1 cellular context compared by ENCODE assay signal in the genomic region with DNA sequence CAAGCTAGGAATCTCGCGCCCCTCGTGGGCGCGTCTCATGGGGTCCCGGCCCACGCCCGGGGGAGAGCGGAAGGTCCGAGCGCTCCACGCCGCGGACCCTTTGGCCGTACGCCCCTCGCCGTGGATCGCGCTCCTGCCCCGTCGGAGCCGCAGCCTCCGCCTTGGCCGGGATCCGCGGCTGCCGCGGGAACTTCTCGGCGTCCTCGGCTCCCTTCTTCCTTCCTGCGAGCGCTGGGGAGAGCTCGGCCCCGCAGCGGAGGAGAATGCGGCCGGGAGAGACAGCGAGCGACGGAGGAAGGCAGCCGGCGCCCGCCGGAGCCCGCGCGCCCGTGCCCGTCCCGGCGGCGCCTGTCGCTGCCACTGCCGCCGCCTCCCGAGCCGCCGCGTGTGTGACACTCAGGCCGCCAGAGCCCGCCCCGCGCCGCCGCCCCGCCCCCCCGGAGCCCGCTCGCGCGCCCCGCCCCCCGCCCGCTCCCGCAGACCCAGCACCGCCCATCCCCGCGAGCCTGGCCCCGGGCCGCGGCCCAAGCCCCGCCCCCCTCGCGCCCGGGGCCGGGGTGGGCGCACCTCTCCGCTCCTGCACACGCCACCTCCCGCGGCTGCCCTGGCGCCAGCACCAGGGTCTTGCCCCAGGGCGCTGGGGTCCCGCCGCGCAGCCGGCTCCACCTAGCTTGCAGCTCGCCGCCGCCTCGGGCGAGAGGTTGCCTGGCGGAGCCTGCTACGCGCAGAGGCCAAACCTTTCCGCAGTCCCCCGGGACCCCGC.
TF ChIP-seq lines count a peak whose summit lies in the region.

A gene with protein sequence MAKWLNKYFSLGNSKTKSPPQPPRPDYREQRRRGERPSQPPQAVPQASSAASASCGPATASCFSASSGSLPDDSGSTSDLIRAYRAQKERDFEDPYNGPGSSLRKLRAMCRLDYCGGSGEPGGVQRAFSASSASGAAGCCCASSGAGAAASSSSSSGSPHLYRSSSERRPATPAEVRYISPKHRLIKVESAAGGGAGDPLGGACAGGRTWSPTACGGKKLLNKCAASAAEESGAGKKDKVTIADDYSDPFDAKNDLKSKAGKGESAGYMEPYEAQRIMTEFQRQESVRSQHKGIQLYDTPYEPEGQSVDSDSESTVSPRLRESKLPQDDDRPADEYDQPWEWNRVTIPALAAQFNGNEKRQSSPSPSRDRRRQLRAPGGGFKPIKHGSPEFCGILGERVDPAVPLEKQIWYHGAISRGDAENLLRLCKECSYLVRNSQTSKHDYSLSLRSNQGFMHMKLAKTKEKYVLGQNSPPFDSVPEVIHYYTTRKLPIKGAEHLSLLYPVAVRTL (minus strand): TSS at position 362 of the 763 bp plus-strand sequence. CDS start 582 bp downstream, outside the sequence.

TF ChIP-seq in HCT116, 20 proteins besides CTCF, POLR2A, EP300 and RAD21 (continued from another document):
- TF ChIP-seq, protein P1, sequence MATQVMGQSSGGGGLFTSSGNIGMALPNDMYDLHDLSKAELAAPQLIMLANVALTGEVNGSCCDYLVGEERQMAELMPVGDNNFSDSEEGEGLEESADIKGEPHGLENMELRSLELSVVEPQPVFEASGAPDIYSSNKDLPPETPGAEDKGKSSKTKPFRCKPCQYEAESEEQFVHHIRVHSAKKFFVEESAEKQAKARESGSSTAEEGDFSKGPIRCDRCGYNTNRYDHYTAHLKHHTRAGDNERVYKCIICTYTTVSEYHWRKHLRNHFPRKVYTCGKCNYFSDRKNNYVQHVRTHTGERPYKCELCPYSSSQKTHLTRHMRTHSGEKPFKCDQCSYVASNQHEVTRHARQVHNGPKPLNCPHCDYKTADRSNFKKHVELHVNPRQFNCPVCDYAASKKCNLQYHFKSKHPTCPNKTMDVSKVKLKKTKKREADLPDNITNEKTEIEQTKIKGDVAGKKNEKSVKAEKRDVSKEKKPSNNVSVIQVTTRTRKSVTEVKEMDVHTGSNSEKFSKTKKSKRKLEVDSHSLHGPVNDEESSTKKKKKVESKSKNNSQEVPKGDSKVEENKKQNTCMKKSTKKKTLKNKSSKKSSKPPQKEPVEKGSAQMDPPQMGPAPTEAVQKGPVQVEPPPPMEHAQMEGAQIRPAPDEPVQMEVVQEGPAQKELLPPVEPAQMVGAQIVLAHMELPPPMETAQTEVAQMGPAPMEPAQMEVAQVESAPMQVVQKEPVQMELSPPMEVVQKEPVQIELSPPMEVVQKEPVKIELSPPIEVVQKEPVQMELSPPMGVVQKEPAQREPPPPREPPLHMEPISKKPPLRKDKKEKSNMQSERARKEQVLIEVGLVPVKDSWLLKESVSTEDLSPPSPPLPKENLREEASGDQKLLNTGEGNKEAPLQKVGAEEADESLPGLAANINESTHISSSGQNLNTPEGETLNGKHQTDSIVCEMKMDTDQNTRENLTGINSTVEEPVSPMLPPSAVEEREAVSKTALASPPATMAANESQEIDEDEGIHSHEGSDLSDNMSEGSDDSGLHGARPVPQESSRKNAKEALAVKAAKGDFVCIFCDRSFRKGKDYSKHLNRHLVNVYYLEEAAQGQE (IDR thresholded peaks at IDR 0.05; ENCODE audit: low read depth), result no peak
- TF ChIP-seq FOSL1 (IDR thresholded peaks at IDR 0.05; ENCODE audit: low read depth), result no peak
